In the genomic region with DNA sequence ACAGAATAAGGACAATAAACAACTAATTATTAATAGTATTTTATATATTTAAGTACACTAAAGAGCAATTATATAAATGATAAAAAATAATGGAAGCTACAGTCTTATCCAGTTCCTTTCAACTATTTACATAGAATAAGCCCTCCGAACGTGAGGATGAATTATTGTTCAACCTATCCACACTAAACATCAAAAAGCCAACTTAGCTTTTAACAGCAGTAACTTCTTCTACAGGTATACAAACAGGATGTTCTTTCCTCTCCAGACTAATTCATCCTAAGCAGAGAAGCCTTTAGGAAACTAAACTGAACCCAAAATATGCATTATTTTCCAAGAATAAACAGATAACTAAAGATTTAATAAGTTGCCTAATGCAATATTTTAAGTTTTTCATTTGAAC, we compare ENCODE assay signal across 11 cellular contexts. TPM values are rescaled to one million over a fixed set of nuclear protein-coding genes. Genes with fewer than 3 reads are reported as not detected.
A peak's percentile ranks its signal among the peaks of the same experiment; 100 is the strongest.
DNase-seq lines count a peak whose midpoint lies in the region; ATAC-seq and TF ChIP-seq lines count a peak whose summit lies in the region.
"Had no signal": no experiment of that assay in that cellular context is flagged by ENCODE, and none has a peak within 500 bp of the region (broad histone marks: within the 10 kb centered on the region; RNA-seq: fewer than 3 reads in every experiment).

No MANE protein-coding gene starts in this region.

- intact Hi-C loops in Right ventricle myocardium superior (cut with DNase I): loop anchor here (10.0 kb wide), 1 partner anchor 82 kb away; no protein-coding TSS in a partner anchor

- 80% methylated on average over 2 of the region's 2 CpGs for WGBS in urinary bladder

- peak overlapping the region; percentile 94 for H3K4me3 ChIP-seq in cardiac muscle cell
- H3K4me3 ChIP-seq in muscle layer of duodenum (ENCODE audit: low read depth in 1 of 2, low read length in 2 of 2): peak overlapping the region; percentile 90 to 93
- H3K4me3 ChIP-seq in urinary bladder (ENCODE audit: low read depth, low read length): peak overlapping the region; percentile 33

- H3K27me3 Mint-ChIP-seq in brain: peaks cover 22% of the 10 kb centered on the region

- no peak for TF ChIP-seq CTCF in cardiac muscle cell (IDR thresholded peaks at IDR 0.05; ENCODE audit: low read depth, low read length)
- no peak for TF ChIP-seq CTCF in brain (conservative IDR thresholded peaks at IDR 0.05)
- TF ChIP-seq CTCF in GM13977 (IDR thresholded peaks at IDR 0.05; ENCODE audit: extremely low read depth, insufficient read depth, missing control alignments): no peak

- DNase-seq in cardiac muscle cell (ENCODE audit: low read depth in 1 of 2, low spot score in 1 of 2) (no peak), Right ventricle myocardium superior (no peak), GM13977 (ENCODE audit: low spot score) (no peak)
- DNase-seq: mesendoderm had no signal

- peaks cover 25% of the 10 kb centered on the region for H3K4me1 Mint-ChIP-seq in brain

- H3K9me3 ChIP-seq in cardiac muscle cell (ENCODE audit: low read depth) (no peaks in the 10 kb centered on the region), muscle layer of duodenum (ENCODE audit: control insufficient read depth in 1 of 2, low read length in 2 of 2) (no peaks in the 10 kb centered on the region)

- H3K9me3 Mint-ChIP-seq in brain: peaks cover 0 to 3% (median 3%) of the 10 kb centered on the region in 5 experiments
- H3K9me3 Mint-ChIP-seq: WTC11 had no signal

- H3K4me1 ChIP-seq in cardiac muscle cell (ENCODE audit: low read depth) (peaks cover 22% of the 10 kb centered on the region), muscle layer of duodenum (ENCODE audit: control insufficient read depth in 1 of 2, insufficient read depth in 2 of 2, low read length in 2 of 2) (peaks cover 8 to 16% of the 10 kb centered on the region in 2 donors), urinary bladder (ENCODE audit: insufficient read depth) (no peaks in the 10 kb centered on the region)

- H3K4me3 Mint-ChIP-seq in brain: peak overlapping the region in 3 of 5 experiments; percentile 34 to 91 (median 89)

- no peaks in the 10 kb centered on the region for H3K36me3 Mint-ChIP-seq in brain
- H3K36me3 Mint-ChIP-seq: WTC11 had no signal

- ATAC-seq in Right ventricle myocardium superior (ENCODE audit: poor library complexity): no peak
- ATAC-seq in GM21619 (IDR thresholded peaks at IDR 0.05; ENCODE audit: unreplicated experiment): no peak
- ATAC-seq in HG03439 (IDR thresholded peaks at IDR 0.05; ENCODE audit: unreplicated experiment): no peak
- ATAC-seq: WTC11 had no signal

- no peak overlapping the region for H3K27ac Mint-ChIP-seq in brain
- H3K27ac Mint-ChIP-seq: WTC11 had no signal

- H3K36me3 ChIP-seq in cardiac muscle cell: no peaks in the 10 kb centered on the region
- H3K36me3 ChIP-seq in muscle layer of duodenum (ENCODE audit: control insufficient read depth in 1 of 2, insufficient read depth in 2 of 2, low read length in 2 of 2): no peaks in the 10 kb centered on the region
- no peaks in the 10 kb centered on the region for H3K36me3 ChIP-seq in urinary bladder (ENCODE audit: insufficient read depth)

- no peaks in the 10 kb centered on the region for H3K27me3 ChIP-seq in cardiac muscle cell
- H3K27me3 ChIP-seq in muscle layer of duodenum (ENCODE audit: low read depth, low read length): no peaks in the 10 kb centered on the region

- in situ Hi-C loops in GM13977 (cut with MboI; ENCODE audit: low pct_unique_long_range_greater_than_20kb, low sequenced_read_pairs, unreplicated experiment): no loop called here

- no peak overlapping the region for H3K27ac ChIP-seq in cardiac muscle cell
- H3K27ac ChIP-seq in muscle layer of duodenum (ENCODE audit: low read length): no peak overlapping the region
- H3K27ac ChIP-seq in urinary bladder (ENCODE audit: low read depth): no peak overlapping the region
- H3K27ac ChIP-seq: C4-2B had no signal

RNA-seq across cellular contexts. Expression of gene FKBP5, which starts 2.3 kb away (rescaled TPM):
- total RNA-seq in cardiac muscle cell (20.5 and 32.4 TPM in 2 replicates), Right ventricle myocardium superior (106 TPM), urinary bladder (5.6 TPM)
- polyA plus RNA-seq in cardiac muscle cell (53.0 and 89.7 TPM in 2 replicates), brain (ENCODE audit: insufficient read depth, low read depth, low replicate concordance) (20.2 TPM), urinary bladder (236 TPM)

RNA-seq across cellular contexts. Expression of gene ARMC12, which starts 50.4 kb away (rescaled TPM):
- 0.56 and 4.1 TPM in 2 replicates for total RNA-seq in cardiac muscle cell
- 2.3 and 4.9 TPM in 2 replicates for polyA plus RNA-seq in cardiac muscle cell
- not detected for total RNA-seq in Right ventricle myocardium superior
- polyA plus RNA-seq in brain (ENCODE audit: insufficient read depth, low read depth, low replicate concordance): 0.68 TPM
- not detected for total RNA-seq in urinary bladder
- polyA plus RNA-seq in urinary bladder: 0.56 TPM

Comparison
In these comparisons a context has a peak if more than half of its experiments do, and no peak if none do; other contexts are left out.
1. H3K4me3 ChIP-seq: peak in every context shown above with its lines; median percentile 94 in cardiac muscle cell; 92 in muscle layer of duodenum; 33 in urinary bladder.